16 cellular contexts compared by ENCODE assay signal in the genomic region with DNA sequence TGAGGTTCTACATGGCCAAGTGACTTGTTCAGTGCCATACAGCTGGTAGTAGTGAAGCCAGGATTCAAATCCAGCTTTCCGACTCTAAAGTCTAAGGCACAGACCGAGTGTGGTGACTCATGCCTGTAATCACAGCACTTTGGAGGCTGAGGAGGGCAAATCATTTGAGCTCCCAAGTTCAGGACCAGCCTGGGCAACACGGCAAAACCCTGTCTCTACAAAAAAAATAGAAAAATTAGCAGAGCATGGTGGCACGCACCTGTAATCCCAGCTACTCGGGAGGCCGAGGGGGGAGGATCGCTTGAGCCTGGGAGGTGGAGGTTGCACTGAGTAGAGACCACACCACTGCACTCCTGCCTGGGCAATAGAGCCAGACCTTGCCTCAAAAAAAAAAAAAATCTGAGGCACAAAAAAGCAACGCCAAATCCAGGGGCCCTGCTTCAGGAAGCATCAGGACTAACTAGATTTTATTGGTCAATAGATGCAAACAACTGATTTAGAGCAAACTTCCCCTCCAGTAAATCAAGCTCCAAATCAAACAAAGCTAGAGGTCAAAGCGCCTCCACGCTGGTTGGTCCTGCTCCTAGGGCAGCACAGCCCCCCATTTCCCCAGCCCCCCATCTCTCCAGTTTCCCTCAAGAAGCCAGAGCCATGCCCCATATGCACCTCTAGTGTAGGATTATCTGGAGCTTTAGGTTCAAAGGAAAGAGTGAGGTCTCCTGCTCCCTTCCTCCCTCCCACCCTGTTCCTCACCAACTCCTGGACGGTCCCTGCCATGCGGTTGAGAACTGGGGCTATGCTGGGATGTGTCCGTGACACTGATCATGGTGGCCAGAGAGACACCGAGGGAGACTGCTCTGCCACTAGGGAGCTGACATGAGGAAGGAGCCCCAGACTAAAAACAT. TPM values are rescaled to one million over a fixed set of nuclear protein-coding genes. Genes with fewer than 3 reads are reported as not detected.
A peak's percentile ranks its signal among the peaks of the same experiment; 100 is the strongest.
DNase-seq lines count a peak whose midpoint lies in the region; ATAC-seq, FAIRE-seq and TF ChIP-seq lines count a peak whose summit lies in the region.
"Had no signal": no experiment of that assay in that cellular context is flagged by ENCODE, and none has a peak within 500 bp of the region (broad histone marks: within the 10 kb centered on the region; RNA-seq: fewer than 3 reads in every experiment).

No MANE protein-coding gene starts in this region.

- TF ChIP-seq CTCF in nephron (IDR thresholded peaks at IDR 0.05; ENCODE audit: unreplicated experiment in 3 of 3) (no peak), Peyer's patch (IDR thresholded peaks at IDR 0.05) (no peak), D721Med (IDR thresholded peaks at IDR 0.05; ENCODE audit: insufficient read depth, missing control alignments) (no peak)

- 0 out of 2 replicates have a peak overlapping the region, but pooled peaks have one; percentile 6 for H3K9ac ChIP-seq in BLaER1

- no peaks in the 10 kb centered on the region for H3K36me3 ChIP-seq in BLaER1
- H3K36me3 ChIP-seq in Peyer's patch: no peaks in the 10 kb centered on the region
- H3K36me3 ChIP-seq: lower lobe of right lung, stomach had no signal

- H3K9me3 ChIP-seq in BLaER1: no peaks in the 10 kb centered on the region
- no peaks in the 10 kb centered on the region for H3K9me3 ChIP-seq in Peyer's patch
- H3K9me3 ChIP-seq: lower lobe of right lung, stomach had no signal

- no peak overlapping the region for H3K27ac Mint-ChIP-seq in central memory CD8-positive, alpha-beta T cell (ENCODE audit: low read depth)
- peak overlapping the region in 1 of 3 experiments; percentile 26 for H3K27ac Mint-ChIP-seq in nephron
- H3K27ac Mint-ChIP-seq: activated naive CD8-positive, alpha-beta T cell had no signal

- peaks cover 63% of the 10 kb centered on the region for H3K4me1 ChIP-seq in BLaER1
- H3K4me1 ChIP-seq in Peyer's patch: peaks cover 0 to 30% (median 9%) of the 10 kb centered on the region in 4 donors

- ATAC-seq in central memory CD8-positive, alpha-beta T cell (replicated peaks; ENCODE audit: extremely low read depth, poor library complexity, severe bottlenecking): no peak
- ATAC-seq in HG02973 (IDR thresholded peaks at IDR 0.05; ENCODE audit: unreplicated experiment): no peak
- ATAC-seq: GM12878, lower lobe of right lung had no signal

- H3K27me3 Mint-ChIP-seq in central memory CD8-positive, alpha-beta T cell: peaks cover 12% of the 10 kb centered on the region
- H3K27me3 Mint-ChIP-seq in nephron (ENCODE audit: low read depth): peaks cover 26% of the 10 kb centered on the region
- H3K27me3 Mint-ChIP-seq: activated naive CD8-positive, alpha-beta T cell had no signal

- H3K36me3 Mint-ChIP-seq in central memory CD8-positive, alpha-beta T cell (ENCODE audit: insufficient read depth): peaks cover 20% of the 10 kb centered on the region
- no peaks in the 10 kb centered on the region for H3K36me3 Mint-ChIP-seq in nephron (ENCODE audit: low read depth)
- H3K36me3 Mint-ChIP-seq: activated naive CD8-positive, alpha-beta T cell had no signal

- no peaks in the 10 kb centered on the region for H3K9me3 Mint-ChIP-seq in central memory CD8-positive, alpha-beta T cell
- no peaks in the 10 kb centered on the region for H3K9me3 Mint-ChIP-seq in nephron

- no peaks in the 10 kb centered on the region for H3K27me3 ChIP-seq in BLaER1
- no peaks in the 10 kb centered on the region for H3K27me3 ChIP-seq in Peyer's patch

- DNase-seq in M059J (ENCODE audit: low read depth): peak; percentile 48
- no peak for DNase-seq in central memory CD8-positive, alpha-beta T cell (ENCODE audit: low spot score in 2 of 2)
- no peak for DNase-seq in Peyer's patch
- DNase-seq in GOT3 (lab: John Stamatoyannopoulos, UW): no peak
- no peak for DNase-seq in D721Med (ENCODE audit: insufficient read length, low spot score)
- DNase-seq: cerebellar nuclear complex, hypothalamus, lower lobe of right lung, NCI-H1417 treated with DMSO at 0.1 percent for 48 hours, stomach, SW 1271 had no signal

- H3K4me2 ChIP-seq in BLaER1: peak overlapping the region; percentile 95

- H3K4me3 ChIP-seq in BLaER1: no peak overlapping the region
- H3K4me3 ChIP-seq in Peyer's patch: no peak overlapping the region
- H3K4me3 ChIP-seq: GM12878, lower lobe of right lung, stomach had no signal

- peak overlapping the region; percentile 88 for H3K4me3 Mint-ChIP-seq in central memory CD8-positive, alpha-beta T cell
- peak overlapping the region; percentile 24 to 83 (median 81) for H3K4me3 Mint-ChIP-seq in nephron

- H3K4me1 Mint-ChIP-seq in central memory CD8-positive, alpha-beta T cell: peaks cover 31% of the 10 kb centered on the region
- H3K4me1 Mint-ChIP-seq in nephron: peaks cover 28% of the 10 kb centered on the region

- FAIRE-seq in D721Med (lab: Jason Lieb, UNC): no peak
- FAIRE-seq: GM12878 had no signal

- H3K27ac ChIP-seq in BLaER1: peak overlapping the region; percentile 18; the same call in 1 of the 2 replicates
- H3K27ac ChIP-seq in Peyer's patch: no peak overlapping the region
- H3K27ac ChIP-seq: lower lobe of right lung had no signal

- no peak for TF ChIP-seq POLR2A in Peyer's patch (IDR thresholded peaks at IDR 0.05)

- peaks cover 23% of the 10 kb centered on the region for H4K20me1 ChIP-seq in BLaER1

RNA-seq across cellular contexts. Expression of a gene that starts 2.9 kb away (rescaled TPM):
- total RNA-seq in M059J (2014; rRNA removed; shearing (Covaris generic)): 8.0 and 13.9 TPM in 2 replicates
- 100 to 1,000 TPM in 1 of 4 donors, 10 to 100 TPM in 3; 18.6 to 149 (median 24.6) TPM for total RNA-seq in Peyer's patch
